ENCODE assay signal across 16 cellular contexts in genomic region chr16:86304868-86305267, GRCh38.
DNase-seq lines count a peak whose midpoint lies in the region; ATAC-seq and TF ChIP-seq lines count a peak whose summit lies in the region.
"Had no signal": no experiment of that assay in that cellular context is flagged by ENCODE, and none has a peak within 500 bp of the region (broad histone marks: within the 10 kb centered on the region; RNA-seq: fewer than 3 reads in every experiment).

No MANE protein-coding gene starts in this region.

- TF ChIP-seq EP300 in esophagus muscularis mucosa (IDR thresholded peaks at IDR 0.05) = no peak
- TF ChIP-seq EP300 in stomach (IDR thresholded peaks at IDR 0.05) = no peak

- H3K4me1 Mint-ChIP-seq in CD4-positive, alpha-beta T cell (ENCODE audit: low read depth) = no peaks in the 10 kb centered on the region

- H3K9me3 Mint-ChIP-seq in CD4-positive, alpha-beta T cell = no peaks in the 10 kb centered on the region
- H3K9me3 Mint-ChIP-seq: H9 had no signal

- intact Hi-C loops in esophagus muscularis mucosa (cut with DNase I) = loop anchor here (5.0 to 10.0 kb wide), 3 partner anchors 37 to 212 kb away; no protein-coding TSS in a partner anchor
- intact Hi-C loops in lower lobe of right lung (cut with DNase I) = no loop called here
- intact Hi-C loops in stomach (cut with DNase I; ENCODE audit: low total_unique reads) = no loop called here
- intact Hi-C loops in CD4-positive, alpha-beta T cell (cut with DNase I, micrococcal nuclease) = no loop called here

- H3K27ac ChIP-seq in esophagus muscularis mucosa (replicated peaks in 1 of 4) = peak overlapping the region; percentile 92 to 97 (median 92)
- no peak overlapping the region for H3K27ac ChIP-seq in lower lobe of right lung
- peak overlapping the region in 4 of 5 donors; percentile 77 to 90 (median 89) for H3K27ac ChIP-seq in stomach
- H3K27ac ChIP-seq in CD4-positive, alpha-beta T cell (ENCODE audit: low read depth, low read length) = no peak overlapping the region

- H3K36me3 ChIP-seq in esophagus muscularis mucosa (no peaks in the 10 kb centered on the region), lower lobe of right lung (no peaks in the 10 kb centered on the region), stomach (no peaks in the 10 kb centered on the region)

- H3K27me3 ChIP-seq in esophagus muscularis mucosa (no peaks in the 10 kb centered on the region), lower lobe of right lung (ENCODE audit: low read depth) (peaks cover 7% of the 10 kb centered on the region), stomach (peaks cover 0 to 19% (median 8%) of the 10 kb centered on the region in 3 donors)
- H3K27me3 ChIP-seq in CD4-positive, alpha-beta T cell (ENCODE audit: control insufficient read depth, insufficient read depth, low read length) = peaks cover 13% of the 10 kb centered on the region

- H3K4me3 ChIP-seq in esophagus muscularis mucosa (no peak overlapping the region), lower lobe of right lung (peak overlapping the region; percentile 45), stomach (no peak overlapping the region)

- 81% methylated on average over 2 of the region's 2 CpGs for WGBS in esophagus muscularis mucosa
- WGBS in stomach, 5 donors = 61 to 73% (median 67%) methylated on average over 2 of the region's 2 CpGs

- no peaks in the 10 kb centered on the region for H3K36me3 Mint-ChIP-seq in CD4-positive, alpha-beta T cell (ENCODE audit: low read depth)

- TF ChIP-seq POLR2A in esophagus muscularis mucosa (IDR thresholded peaks at IDR 0.05; ENCODE audit: low read depth) = no peak
- no peak for TF ChIP-seq POLR2A in stomach (IDR thresholded peaks at IDR 0.05)

- H3K9me3 ChIP-seq in esophagus muscularis mucosa (no peaks in the 10 kb centered on the region), lower lobe of right lung (no peaks in the 10 kb centered on the region), stomach (no peaks in the 10 kb centered on the region)
- H3K9me3 ChIP-seq in CD4-positive, alpha-beta T cell (ENCODE audit: control insufficient read depth, low read length) = no peaks in the 10 kb centered on the region

- DNase-seq in esophagus muscularis mucosa (ENCODE audit: extremely low spot score) = no peak
- no peak for DNase-seq in lower lobe of right lung
- DNase-seq in stomach = no peak
- no peak for DNase-seq in NCI-H82 treated with DMSO at 0.1 percent for 48 hours (lab: John Stamatoyannopoulos, UW; ENCODE audit: unreplicated experiment)
- DNase-seq in DMS 273 (lab: John Stamatoyannopoulos, UW; ENCODE audit: unreplicated experiment) = no peak
- DNase-seq in CD4-positive, alpha-beta T cell = no peak
- DNase-seq: ACHN, C1 segment of cervical spinal cord, DMS79, H9, KBM-7, NCI-H1105, NCI-H510A, NCI-H748 treated with DMSO at 0.1 percent for 48 hours, Right ventricle myocardium superior had no signal

- TF ChIP-seq CTCF in esophagus muscularis mucosa (IDR thresholded peaks at IDR 0.05) = no peak
- no peak for TF ChIP-seq CTCF in lower lobe of right lung (IDR thresholded peaks at IDR 0.05)
- TF ChIP-seq CTCF in stomach (IDR thresholded peaks at IDR 0.05) = no peak
- no peak for TF ChIP-seq CTCF in CD4-positive, alpha-beta T cell (IDR thresholded peaks at IDR 0.05)

- H3K27me3 Mint-ChIP-seq in CD4-positive, alpha-beta T cell = peaks cover 55% of the 10 kb centered on the region

- H3K4me1 ChIP-seq in esophagus muscularis mucosa = peaks cover 3 to 51% (median 32%) of the 10 kb centered on the region in 4 donors
- H3K4me1 ChIP-seq in lower lobe of right lung = peaks cover 8% of the 10 kb centered on the region
- peaks cover 6 to 40% (median 7%) of the 10 kb centered on the region in 4 donors for H3K4me1 ChIP-seq in stomach

- CTCF ChIA-PET in CD4-positive, alpha-beta T cell (lab: Charles Lee) = no interaction called here

- POLR2A ChIA-PET in CD4-positive, alpha-beta T cell (lab: Charles Lee) = no interaction called here

- no peak overlapping the region for H3K4me3 Mint-ChIP-seq in CD4-positive, alpha-beta T cell
- H3K4me3 Mint-ChIP-seq: H9 had no signal

- H3K27ac Mint-ChIP-seq in CD4-positive, alpha-beta T cell = no peak overlapping the region
- H3K27ac Mint-ChIP-seq: H9 had no signal

- ATAC-seq in lower lobe of right lung (no peak), HG03521 (IDR thresholded peaks at IDR 0.05; ENCODE audit: unreplicated experiment) (no peak)
- no peak for ATAC-seq in CD4-positive, alpha-beta T cell (ENCODE audit: poor library complexity)

Comparison
In these comparisons a context has a peak if more than half of its experiments do, and no peak if none do; other contexts are left out.
1. H3K27ac ChIP-seq: peak in esophagus muscularis mucosa (4 of 4) and stomach (4 of 5); none in lower lobe of right lung (single experiment) and CD4-positive, alpha-beta T cell (single experiment).